8 cellular contexts compared by ENCODE assay signal in genomic region chr5:150449491-150450339, GRCh38. TPM values are rescaled to one million over a fixed set of nuclear protein-coding genes. Genes with fewer than 3 reads are reported as not detected.
DNase-seq lines count a peak whose midpoint lies in the region; ATAC-seq and TF ChIP-seq lines count a peak whose summit lies in the region.

RPS14 (minus strand) TSS chr5:150449739; CDS start chr5:150447733, 2,006 bp downstream.

- H3K36me3 Mint-ChIP-seq in endothelial cell (ENCODE audit: low read depth, unreplicated experiment): peaks cover 38% of the 10 kb centered on the region

- peak within 1 kb of the TSS; percentile 99 for H3K27ac ChIP-seq in HUES48 (ENCODE audit: low read depth, low read length)

- H3K36me3 ChIP-seq in HUES48 (ENCODE audit: control insufficient read depth, insufficient read depth, low read length) (peaks cover 41% of the 10 kb centered on the region), NT2/D1 (ENCODE audit: insufficient read depth, insufficient read length, low read length) (peaks cover 45% of the 10 kb centered on the region)

- H3K4me1 ChIP-seq in HUES48 (ENCODE audit: control insufficient read depth, insufficient read depth, low read length) (peaks cover 12% of the 10 kb centered on the region), NT2/D1 (ENCODE audit: insufficient read depth, insufficient read length) (peaks cover 5% of the 10 kb centered on the region)

- DNase-seq in D341Med (ENCODE audit: low spot score): peak; percentile 92
- peak; percentile 83 for DNase-seq in NT2/D1 (ENCODE audit: low read depth, low spot score)
- DNase-seq in activated CD8-positive, alpha-beta memory T cell treated with anti-CD3 and anti-CD28 coated beads, Interleukin-2, amount 50 U/mL, for 1 hour (ENCODE audit: extremely low read depth): peak; percentile 91
- DNase-seq in endothelial cell (ENCODE audit: low spot score): peak; percentile 92
- DNase-seq in middle frontal gyrus (ENCODE audit: extremely low spot score, low spot score): peak; percentile 69
- peak; percentile 84 to 94 for DNase-seq in stimulated activated CD8-positive, alpha-beta memory T cell treated with anti-CD3 and anti-CD28 coated beads, Interleukin-2, amount 100 ng/mL, for 48 hours (ENCODE audit: low read depth in 2 of 2)

- H3K4me1 Mint-ChIP-seq in endothelial cell (ENCODE audit: unreplicated experiment): peaks cover 31% of the 10 kb centered on the region

- H3K4me3 Mint-ChIP-seq in endothelial cell (ENCODE audit: unreplicated experiment): peak within 1 kb of the TSS; percentile 100

- H3K9me3 Mint-ChIP-seq in endothelial cell (ENCODE audit: unreplicated experiment): no peaks in the 10 kb centered on the region

- peaks cover 7% of the 10 kb centered on the region for H3K27me3 Mint-ChIP-seq in endothelial cell (ENCODE audit: unreplicated experiment)

- H3K27me3 ChIP-seq in HUES48 (ENCODE audit: control insufficient read depth, insufficient read depth, low read length): no peaks in the 10 kb centered on the region
- no peaks in the 10 kb centered on the region for H3K27me3 ChIP-seq in NT2/D1 (ENCODE audit: insufficient read depth, insufficient read length)

- peak within 1 kb of the TSS; percentile 98 for H3K9ac ChIP-seq in HUES48 (ENCODE audit: low read depth, low read length)
- peak within 1 kb of the TSS; percentile 86 for H3K9ac ChIP-seq in NT2/D1 (ENCODE audit: insufficient read length, low read depth)

- H3K9me3 ChIP-seq in HUES48 (ENCODE audit: control insufficient read depth, insufficient read depth, low read length): no peaks in the 10 kb centered on the region
- no peaks in the 10 kb centered on the region for H3K9me3 ChIP-seq in NT2/D1 (ENCODE audit: insufficient read depth, low read length)

- peak; percentile 98 for TF ChIP-seq CTCF in endothelial cell (IDR thresholded peaks at IDR 0.05; ENCODE audit: unreplicated experiment)

- peak; percentile 95 for ATAC-seq in GM21390 (IDR thresholded peaks at IDR 0.05; ENCODE audit: unreplicated experiment)

- H3K27ac Mint-ChIP-seq in endothelial cell (ENCODE audit: unreplicated experiment): peak within 1 kb of the TSS; percentile 100

- H3K4me3 ChIP-seq in HUES48 (ENCODE audit: low read depth, low read length) (peak within 1 kb of the TSS; percentile 81), NT2/D1 (ENCODE audit: insufficient read length, low read depth) (peak within 1 kb of the TSS; percentile 90)

RNA-seq across cellular contexts. Expression of gene RPS14, which starts in this region (rescaled TPM):
- 2,784 TPM for total RNA-seq in endothelial cell (ENCODE audit: unreplicated experiment)

Comparison
In these comparisons a context has a peak if more than half of its experiments do, and no peak if none do; other contexts are left out.
1. Peak in every context shown above with its lines: DNase-seq, ATAC-seq, H3K4me3 ChIP-seq and H3K27ac ChIP-seq.